ENCODE assay signal across 23 cellular contexts in the genomic region with DNA sequence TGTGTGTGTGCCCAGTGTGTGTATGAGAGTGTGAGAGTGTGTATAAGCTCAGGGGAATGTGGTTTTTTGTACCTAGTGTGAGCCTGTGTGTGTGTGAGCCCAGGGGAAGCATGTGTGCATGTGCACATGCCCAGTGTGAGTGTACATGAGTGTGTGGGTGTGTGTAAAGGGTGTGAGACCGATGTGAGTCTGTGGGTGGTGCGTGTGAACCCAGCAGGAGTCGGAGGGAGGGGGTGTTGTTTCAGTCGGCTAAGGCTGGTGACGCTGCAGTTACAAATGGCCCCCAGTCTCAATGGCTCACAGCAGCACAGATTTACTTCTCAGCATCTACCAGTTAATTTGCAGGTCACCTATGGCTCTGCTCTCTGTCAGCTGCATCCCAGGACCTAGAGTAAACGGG. TPM values are rescaled to one million over a fixed set of nuclear protein-coding genes. Genes with fewer than 3 reads are reported as not detected.
"Had no signal": no experiment of that assay in that cellular context is flagged by ENCODE, and none has a peak within 500 bp of the region (broad histone marks: within the 10 kb centered on the region; RNA-seq: fewer than 3 reads in every experiment).

No MANE protein-coding gene starts in this region.

- H3K27ac ChIP-seq: brain microvascular endothelial cell, PC-9 had no signal

- ATAC-seq: activated CD4-positive, CD25-positive, alpha-beta regulatory T cell treated with anti-CD3 and anti-CD28 coated beads, Interleukin-2, amount 50 U/mL, for 24 hours; activated CD8-positive, alpha-beta memory T cell treated with anti-CD3 and anti-CD28 coated beads, Interleukin-2, amount 10 ng/mL, durations not matched to agents 7 days and 5 days; activated naive CD4-positive, alpha-beta T cell treated with anti-CD3 and anti-CD28 coated beads, Interleukin-2, amount 50 U/mL, for 72 hours; activated naive CD8-positive, alpha-beta T cell treated with anti-CD3 and anti-CD28 coated beads, Interleukin-2, amount 50 U/mL, for 24 hours; K562 had no signal

- H2AFZ ChIP-seq: PC-9 had no signal

- H3K4me3 ChIP-seq: K562, PC-9 had no signal

- H3K36me3 ChIP-seq: brain microvascular endothelial cell had no signal

- H3K4me2 ChIP-seq: PC-9 had no signal

- DNase-seq: activated CD4-positive, alpha-beta T cell treated with anti-CD3 and anti-CD28 coated beads for 4 hours; activated CD4-positive, alpha-beta T cell treated with anti-CD3 and anti-CD28 coated beads, Interleukin-2, amount 50 U/mL, for 4 hours; activated CD8-positive, alpha-beta memory T cell treated with anti-CD3 and anti-CD28 coated beads, Interleukin-2, amount 10 ng/mL, durations not matched to agents 7 days and 5 days; activated effector memory CD4-positive, alpha-beta T cell treated with Interleukin-2 at 50 U/mL for 16 hours; activated naive CD4-positive, alpha-beta T cell; activated naive CD8-positive, alpha-beta T cell treated with anti-CD3 and anti-CD28 coated beads, Interleukin-2, amount 50 U/mL, for 24 hours; activated T-cell treated with anti-CD3 and anti-CD28 coated beads, Interleukin-2, amount 50 U/mL, for 24 hours; amniotic stem cell; brain microvascular endothelial cell; Karpas-422; MM.1S; NCI-H1105 treated with DMSO at 0.1 percent for 48 hours; NCI-H1436 treated with DMSO at 0.1 percent for 48 hours; NCI-H187; NCI-H2081; NCI-H446; PC-9; SHP77 treated with DMSO at 0.1 percent for 48 hours had no signal

RNA-seq across cellular contexts. Expression of gene SLC6A1, which starts 20.2 kb away (rescaled TPM):
- total RNA-seq: activated CD8-positive, alpha-beta memory T cell treated with anti-CD3 and anti-CD28 coated beads, Interleukin-2, amount 10 ng/mL, durations not matched to agents 7 days and 5 days; activated naive CD4-positive, alpha-beta T cell treated with anti-CD3 and anti-CD28 coated beads, Interleukin-2, amount 50 U/mL, for 72 hours; activated T-helper 1 cell treated with anti-CD3 and anti-CD28 coated beads, Interleukin-12 subunit alpha, Interleukin-12 subunit beta, Interleukin-2, Interleukin-4 antibody, amounts not matched to agents 30 ng/mL and 10 ng/mL and 1 ng/mL, durations not matched to agents 14 hours and 24 hours and 36 hours; K562; PC-9; SK-MEL-5 had no signal
- polyA plus RNA-seq: K562 had no signal
